In genomic region chr7:114988755-114989154, GRCh38 we compare ENCODE assay signal across 14 cellular contexts.
A peak's percentile ranks its signal among the peaks of the same experiment; 100 is the strongest.
DNase-seq lines count a peak whose midpoint lies in the region; ATAC-seq, FAIRE-seq and TF ChIP-seq lines count a peak whose summit lies in the region.
"Had no signal": no experiment of that assay in that cellular context is flagged by ENCODE, and none has a peak within 500 bp of the region (broad histone marks: within the 10 kb centered on the region; RNA-seq: fewer than 3 reads in every experiment).

No MANE protein-coding gene starts in this region.

- H3K27ac ChIP-seq in pancreas, result no peak overlapping the region

- H3K4me1 Mint-ChIP-seq in Calu3 (ENCODE audit: low read depth, unreplicated experiment), result peaks cover 22% of the 10 kb centered on the region
- peaks cover 19% of the 10 kb centered on the region for H3K4me1 Mint-ChIP-seq in activated CD4-positive, alpha-beta memory T cell treated with anti-CD3 and anti-CD28 coated beads, Interleukin-2, amount 10 ng/mL, durations not matched to agents 7 days and 5 days

- H3K27ac Mint-ChIP-seq in Calu3 (ENCODE audit: unreplicated experiment), result no peak overlapping the region
- no peak overlapping the region for H3K27ac Mint-ChIP-seq in activated CD4-positive, alpha-beta memory T cell treated with anti-CD3 and anti-CD28 coated beads, Interleukin-2, amount 10 ng/mL, durations not matched to agents 7 days and 5 days
- H3K27ac Mint-ChIP-seq: activated B cell treated with CpG ODN at 0.5 μM for 24 hours; naive thymus-derived CD4-positive, alpha-beta T cell had no signal

- no peaks in the 10 kb centered on the region for H3K4me1 ChIP-seq in pancreas

- H3K27me3 ChIP-seq in pancreas, result no peaks in the 10 kb centered on the region
- H3K27me3 ChIP-seq: tibial nerve had no signal

- no TSS peak for BruUV-seq in Calu3 (replicated peaks; lab: Mats Ljungman, UMichigan)

- intact Hi-C loops in Calu3 (cut with micrococcal nuclease; ENCODE audit: unreplicated experiment), result loop anchor here (10.0 kb wide), 1 partner anchor 114 kb away; no protein-coding TSS in a partner anchor
- intact Hi-C loops in pancreas (cut with DNase I), result no loop called here

- ATAC-seq in pancreas, result peak in 2 of 4 donors; percentile 59 to 65
- ATAC-seq: naive thymus-derived CD4-positive, alpha-beta T cell had no signal

- H3K4me3 ChIP-seq in fibroblast of the aortic adventitia (ENCODE audit: low read depth, low read length) (no peak overlapping the region), pancreas (no peak overlapping the region)
- H3K4me3 ChIP-seq: tibial nerve had no signal

- H3K4me3 Mint-ChIP-seq in Calu3 (ENCODE audit: low read depth, unreplicated experiment), result no peak overlapping the region
- no peak overlapping the region for H3K4me3 Mint-ChIP-seq in activated CD4-positive, alpha-beta memory T cell treated with anti-CD3 and anti-CD28 coated beads, Interleukin-2, amount 10 ng/mL, durations not matched to agents 7 days and 5 days
- H3K4me3 Mint-ChIP-seq: activated B cell treated with CpG ODN at 0.5 μM for 24 hours; naive thymus-derived CD4-positive, alpha-beta T cell had no signal

- TF ChIP-seq CTCF in Calu3 (IDR thresholded peaks at IDR 0.05; ENCODE audit: unreplicated experiment), result no peak
- no peak for TF ChIP-seq CTCF in fibroblast of the aortic adventitia (IDR thresholded peaks at IDR 0.05; ENCODE audit: insufficient read depth, low read length)
- TF ChIP-seq CTCF in pancreas (IDR thresholded peaks at IDR 0.05), result no peak
- no peak for TF ChIP-seq CTCF in D721Med (IDR thresholded peaks at IDR 0.05; ENCODE audit: insufficient read depth, missing control alignments)

- FAIRE-seq in RCC 7860 (lab: Jason Lieb, UNC) (peak; percentile 98), pancreas (lab: Jason Lieb, UNC) (no peak), D721Med (lab: Jason Lieb, UNC) (no peak)
- FAIRE-seq: frontal cortex had no signal

- peak; percentile 37 for DNase-seq in Calu3
- peak; percentile 62 for DNase-seq in RCC 7860 (ENCODE audit: low spot score)
- DNase-seq in fibroblast of the aortic adventitia (ENCODE audit: low read depth), result peak; percentile 84
- peak in 4 of 6 donors; percentile 18 to 51 (median 24) for DNase-seq in pancreas
- DNase-seq in CD1c-positive myeloid dendritic cell (ENCODE audit: extremely low spot score), result no peak
- DNase-seq in D721Med (ENCODE audit: insufficient read length, low spot score), result no peak
- DNase-seq in middle frontal gyrus (ENCODE audit: extremely low spot score, low spot score), result no peak
- DNase-seq in activated CD4-positive, alpha-beta memory T cell treated with anti-CD3 and anti-CD28 coated beads, Interleukin-2, amount 10 ng/mL, durations not matched to agents 7 days and 5 days, result no peak
- DNase-seq: activated B cell treated with CpG ODN at 0.5 μM for 24 hours; activated naive CD4-positive, alpha-beta T cell treated with Interleukin-2 at 50 U/mL for 16 hours; naive thymus-derived CD4-positive, alpha-beta T cell; NCI-H1417 had no signal

- H3K27me3 Mint-ChIP-seq in Calu3 (ENCODE audit: unreplicated experiment), result no peaks in the 10 kb centered on the region
- H3K27me3 Mint-ChIP-seq in activated CD4-positive, alpha-beta memory T cell treated with anti-CD3 and anti-CD28 coated beads, Interleukin-2, amount 10 ng/mL, durations not matched to agents 7 days and 5 days, result no peaks in the 10 kb centered on the region
- H3K27me3 Mint-ChIP-seq: activated B cell treated with CpG ODN at 0.5 μM for 24 hours; naive thymus-derived CD4-positive, alpha-beta T cell had no signal

- no peaks in the 10 kb centered on the region for H3K36me3 ChIP-seq in pancreas
- H3K36me3 ChIP-seq: tibial nerve had no signal

- H3K9me3 ChIP-seq in pancreas, result no peaks in the 10 kb centered on the region
- H3K9me3 ChIP-seq: tibial nerve had no signal

- H3K36me3 Mint-ChIP-seq in Calu3 (ENCODE audit: insufficient read depth, unreplicated experiment), result no peaks in the 10 kb centered on the region
- peaks cover 69% of the 10 kb centered on the region for H3K36me3 Mint-ChIP-seq in activated CD4-positive, alpha-beta memory T cell treated with anti-CD3 and anti-CD28 coated beads, Interleukin-2, amount 10 ng/mL, durations not matched to agents 7 days and 5 days (ENCODE audit: low read depth)

- 66 to 73% methylated on average over 2 of the region's 2 CpGs for WGBS in pancreas, 2 donors

- CTCF ChIA-PET in Calu3 (lab: Charles Lee), result interaction anchor here (1.1 kb wide), 1 partner anchor 123 kb away, joined by 3 read pairs; no protein-coding TSS in a partner anchor
- CTCF ChIA-PET in activated CD4-positive, alpha-beta memory T cell treated with anti-CD3 and anti-CD28 coated beads, Interleukin-2, amount 10 ng/mL, durations not matched to agents 7 days and 5 days (lab: Charles Lee), result no interaction called here

- POLR2A ChIA-PET in activated CD4-positive, alpha-beta memory T cell treated with anti-CD3 and anti-CD28 coated beads, Interleukin-2, amount 10 ng/mL, durations not matched to agents 7 days and 5 days (lab: Charles Lee), result interaction anchor here (1.1 to 2.2 kb wide), 3 partner anchors 10 to 20 kb away, joined by 3 to 6 read pairs (median 3); no protein-coding TSS in a partner anchor

- peaks cover 2% of the 10 kb centered on the region for H3K9me3 Mint-ChIP-seq in Calu3 (ENCODE audit: low read depth, unreplicated experiment)
- peaks cover 7% of the 10 kb centered on the region for H3K9me3 Mint-ChIP-seq in activated CD4-positive, alpha-beta memory T cell treated with anti-CD3 and anti-CD28 coated beads, Interleukin-2, amount 10 ng/mL, durations not matched to agents 7 days and 5 days

Comparison
In these comparisons a context has a peak if more than half of its experiments do, and no peak if none do; other contexts are left out.
1. DNase-seq: peak in Calu3 (single experiment), RCC 7860 (single experiment), fibroblast of the aortic adventitia (single experiment) and pancreas (4 of 6); none in CD1c-positive myeloid dendritic cell (single experiment), D721Med (single experiment), middle frontal gyrus (single experiment) and activated CD4-positive, alpha-beta memory T cell treated with anti-CD3 and anti-CD28 coated beads, Interleukin-2, amount 10 ng/mL, durations not matched to agents 7 days and 5 days (single experiment).